Comparison of ENCODE assay signal across 14 cellular contexts in the genomic region with DNA sequence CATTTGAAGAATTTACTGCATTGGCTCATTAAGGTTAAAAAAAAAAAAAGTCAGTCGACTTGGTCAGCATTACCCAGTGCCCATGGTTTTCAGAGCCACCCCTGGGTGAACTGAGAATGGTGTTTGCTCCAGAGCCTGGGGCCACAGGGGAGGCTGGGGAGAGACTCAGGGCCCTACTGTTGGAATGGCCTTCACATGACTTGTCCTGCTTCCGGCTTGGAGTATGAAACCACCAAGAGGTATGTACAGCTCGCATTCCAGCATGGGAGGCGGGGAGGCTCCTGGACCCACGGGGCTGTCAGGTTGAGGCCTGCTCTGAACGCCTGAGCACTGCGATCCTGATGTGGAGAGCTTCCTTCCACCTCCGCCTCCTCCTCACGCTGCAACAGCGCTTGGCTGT. TPM values are rescaled to one million over a fixed set of nuclear protein-coding genes. Genes with fewer than 3 reads are reported as not detected.
A peak's percentile ranks its signal among the peaks of the same experiment; 100 is the strongest.
DNase-seq lines count a peak whose midpoint lies in the region; ATAC-seq, FAIRE-seq and TF ChIP-seq lines count a peak whose summit lies in the region.
"Had no signal": no experiment of that assay in that cellular context is flagged by ENCODE, and none has a peak within 500 bp of the region (broad histone marks: within the 10 kb centered on the region; RNA-seq: fewer than 3 reads in every experiment).

No MANE protein-coding gene starts in this region.

- TF ChIP-seq CTCF in right atrium auricular region (IDR thresholded peaks at IDR 0.05) (no peak), kidney (IDR thresholded peaks at IDR 0.05; ENCODE audit: borderline replicate concordance, extremely low read depth, insufficient read depth) (no peak)

- ATAC-seq in left ventricle myocardium superior: peak; percentile 23
- ATAC-seq: gastroesophageal sphincter, left lung had no signal

- H3K36me3 ChIP-seq in right atrium auricular region (no peaks in the 10 kb centered on the region), kidney (ENCODE audit: control insufficient read depth in 1 of 2, insufficient read depth in 2 of 2, low read length in 2 of 2) (peaks cover under 1 to 3% of the 10 kb centered on the region in 2 donors)
- H3K36me3 ChIP-seq: left lung had no signal

- no peaks in the 10 kb centered on the region for H3K27me3 ChIP-seq in right atrium auricular region
- H3K27me3 ChIP-seq: gastroesophageal sphincter, left lung had no signal

- DNase-seq in left ventricle myocardium superior (no peak), right atrium auricular region (ENCODE audit: low spot score) (no peak), astrocyte of the hippocampus (ENCODE audit: low read depth, low spot score) (peak; percentile 92), kidney (peak; percentile 86), ureter (ENCODE audit: low spot score) (peak; percentile 79), NCI-H1105 treated with DMSO at 0.1 percent for 48 hours (lab: John Stamatoyannopoulos, UW) (no peak), cerebellar cortex (ENCODE audit: low spot score) (no peak)
- no peak for DNase-seq in activated CD4-positive, alpha-beta T cell treated with anti-CD3 and anti-CD28 coated beads for 48 hours
- DNase-seq: ACHN; activated CD8-positive, alpha-beta memory T cell treated with anti-CD3 and anti-CD28 coated beads, Interleukin-2, amount 50 U/mL, for 4 hours; activated naive CD8-positive, alpha-beta T cell treated with anti-CD3 and anti-CD28 coated beads, Interleukin-2, amount 10 ng/mL, durations not matched to agents 7 days and 5 days; left lung had no signal

- H3K4me3 ChIP-seq in right atrium auricular region (no peak overlapping the region), kidney (ENCODE audit: low read length in 2 of 2) (no peak overlapping the region)
- H3K4me3 ChIP-seq: gastroesophageal sphincter, left lung had no signal

- peaks cover 0 to under 1% of the 10 kb centered on the region in 2 donors for H3K9me3 ChIP-seq in right atrium auricular region
- no peaks in the 10 kb centered on the region for H3K9me3 ChIP-seq in kidney (ENCODE audit: control insufficient read depth in 1 of 2, low read length in 2 of 2)
- H3K9me3 ChIP-seq: gastroesophageal sphincter, left lung had no signal

- intact Hi-C loops in left ventricle myocardium superior (cut with micrococcal nuclease): no loop called here
- intact Hi-C loops in kidney (cut with DNase I): no loop called here

- H3K27ac ChIP-seq in right atrium auricular region (no peak overlapping the region), kidney (ENCODE audit: low read depth in 2 of 2, low read length in 2 of 2) (peak overlapping the region; percentile 71 to 87)
- H3K27ac ChIP-seq: gastroesophageal sphincter, left lung had no signal

- no peak for FAIRE-seq in kidney (lab: Jason Lieb, UNC)
- FAIRE-seq: D721Med had no signal

- H3K9ac ChIP-seq in kidney (ENCODE audit: low read length in 2 of 2): no peak overlapping the region

- H3K4me1 ChIP-seq in right atrium auricular region (peaks cover 0 to 33% of the 10 kb centered on the region in 2 donors), kidney (ENCODE audit: control insufficient read depth in 1 of 2, insufficient read depth in 1 of 2, low read depth in 1 of 2, low read length in 2 of 2) (peaks cover 36% of the 10 kb centered on the region in 2 donors)
- H3K4me1 ChIP-seq: left lung had no signal

RNA-seq across cellular contexts. Expression of a gene that starts 36.8 kb away (rescaled TPM):
- total RNA-seq in left ventricle myocardium superior (90.7 TPM), right atrium auricular region (10 to 100 TPM; 30.1 to 41.1 TPM), kidney (151 TPM), ureter (230 TPM)
- polyA plus RNA-seq in kidney (ENCODE audit: insufficient read depth, low read depth, low replicate concordance): 69.2 TPM

Comparison
In these comparisons a context has a peak if more than half of its experiments do, and no peak if none do; other contexts are left out.
1. DNase-seq: peak in astrocyte of the hippocampus (single experiment), kidney (single experiment) and ureter (single experiment); none in left ventricle myocardium superior (single experiment), right atrium auricular region (single experiment), NCI-H1105 treated with DMSO at 0.1 percent for 48 hours (single experiment), cerebellar cortex (single experiment) and activated CD4-positive, alpha-beta T cell treated with anti-CD3 and anti-CD28 coated beads for 48 hours (single experiment).
2. H3K27ac ChIP-seq: peak in kidney (2 of 2); none in right atrium auricular region (0 of 2).